In the genomic region with DNA sequence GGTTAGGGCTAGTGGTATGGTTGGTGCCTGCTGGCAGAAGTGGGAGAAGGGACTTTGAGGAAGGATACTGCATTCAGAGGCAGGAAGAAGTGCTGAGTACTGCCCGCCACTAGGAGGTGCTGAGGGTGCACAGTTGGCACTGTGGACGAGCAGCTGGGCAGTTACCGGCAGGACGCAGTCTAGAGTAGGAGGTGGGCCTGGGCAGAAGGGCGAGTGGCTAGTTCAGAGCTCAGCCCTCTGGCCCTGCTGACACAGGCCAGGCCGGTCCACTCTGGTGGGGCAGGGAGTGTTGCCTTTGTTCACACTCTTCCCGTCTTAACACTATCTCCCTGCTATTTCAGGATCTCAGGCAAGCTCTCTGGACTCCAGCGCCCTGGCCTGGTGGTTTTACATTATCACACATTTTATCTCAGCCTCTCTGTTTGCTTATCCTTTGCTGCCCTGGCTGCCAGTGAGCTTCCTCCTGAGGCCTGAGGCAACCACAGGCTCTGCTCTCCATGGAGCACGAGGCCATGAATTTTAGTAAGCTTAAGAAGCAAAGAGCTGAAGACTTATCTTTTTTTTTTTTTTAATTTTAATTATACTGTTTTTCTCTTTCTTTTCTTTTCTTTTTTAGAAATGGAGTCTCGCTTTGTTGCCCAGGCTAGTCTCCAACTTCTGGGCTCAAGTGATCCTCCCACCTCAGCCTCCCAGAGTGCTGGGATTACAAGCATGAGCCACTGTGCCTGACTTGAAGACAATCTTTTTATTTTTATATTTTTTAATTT, we compare ENCODE assay signal across 8 cellular contexts. TPM values are rescaled to one million over a fixed set of nuclear protein-coding genes. Genes with fewer than 3 reads are reported as not detected.
DNase-seq lines count a peak whose midpoint lies in the region; ATAC-seq and TF ChIP-seq lines count a peak whose summit lies in the region.

No MANE protein-coding gene starts in this region.

- peak; percentile 90 for ATAC-seq in left colon
- ATAC-seq in GM21447 (IDR thresholded peaks at IDR 0.05; ENCODE audit: unreplicated experiment) = no peak

- DNase-seq in NCI-H2107 treated with DMSO at 0.1 percent for 48 hours (lab: John Stamatoyannopoulos, UW; ENCODE audit: unreplicated experiment) (peak; percentile 42), coronary artery (ENCODE audit: low spot score) (peak; percentile 82), left colon (peak; percentile 86 to 91)
- DNase-seq in stimulated activated CD4-positive, alpha-beta T cell treated with anti-CD3 and anti-CD28 coated beads, Interleukin-15, amount 100 ng/mL, for 24 hours = peak; percentile 53

- TF ChIP-seq CTCF in 22Rv1 (IDR thresholded peaks at IDR 0.05) (peak; percentile 96), GM12873 (IDR thresholded peaks at IDR 0.05; ENCODE audit: insufficient read depth, low read depth, low read length, missing control alignments) (peak; percentile 93), VCaP (conservative IDR thresholded peaks at IDR 0.05) (peak; percentile 98), coronary artery (IDR thresholded peaks at IDR 0.05) (peak; percentile 48)

- intact Hi-C loops in left colon (cut with DNase I, micrococcal nuclease) = no loop called here

- peak overlapping the region; percentile 36 for H3K4me3 ChIP-seq in coronary artery

- H3K27ac ChIP-seq in 22Rv1 (peak overlapping the region; percentile 74), VCaP (peak overlapping the region; percentile 94), coronary artery (peak overlapping the region; percentile 15 to 81)

RNA-seq across cellular contexts. Expression of a gene that starts 26.9 kb away (rescaled TPM):
- 10 to 100 TPM; 26.3 to 30.3 TPM for total RNA-seq in left colon

RNA-seq across cellular contexts. Expression of a gene that starts 27.1 kb away (rescaled TPM):
- 10 to 100 TPM; 77.3 to 82.4 TPM for total RNA-seq in left colon

RNA-seq across cellular contexts. Expression of a gene that starts 31.5 kb away (rescaled TPM):
- 10 to 100 TPM; 51.3 to 60.9 TPM for total RNA-seq in left colon

Comparison
In these comparisons a context has a peak if more than half of its experiments do, and no peak if none do; other contexts are left out.
1. CTCF ChIP-seq: peak in every context shown above with its lines; median percentile 98 in VCaP; 96 in 22Rv1; 93 in GM12873; 48 in coronary artery.